Comparison of ENCODE assay signal across 10 cellular contexts in the genomic region with DNA sequence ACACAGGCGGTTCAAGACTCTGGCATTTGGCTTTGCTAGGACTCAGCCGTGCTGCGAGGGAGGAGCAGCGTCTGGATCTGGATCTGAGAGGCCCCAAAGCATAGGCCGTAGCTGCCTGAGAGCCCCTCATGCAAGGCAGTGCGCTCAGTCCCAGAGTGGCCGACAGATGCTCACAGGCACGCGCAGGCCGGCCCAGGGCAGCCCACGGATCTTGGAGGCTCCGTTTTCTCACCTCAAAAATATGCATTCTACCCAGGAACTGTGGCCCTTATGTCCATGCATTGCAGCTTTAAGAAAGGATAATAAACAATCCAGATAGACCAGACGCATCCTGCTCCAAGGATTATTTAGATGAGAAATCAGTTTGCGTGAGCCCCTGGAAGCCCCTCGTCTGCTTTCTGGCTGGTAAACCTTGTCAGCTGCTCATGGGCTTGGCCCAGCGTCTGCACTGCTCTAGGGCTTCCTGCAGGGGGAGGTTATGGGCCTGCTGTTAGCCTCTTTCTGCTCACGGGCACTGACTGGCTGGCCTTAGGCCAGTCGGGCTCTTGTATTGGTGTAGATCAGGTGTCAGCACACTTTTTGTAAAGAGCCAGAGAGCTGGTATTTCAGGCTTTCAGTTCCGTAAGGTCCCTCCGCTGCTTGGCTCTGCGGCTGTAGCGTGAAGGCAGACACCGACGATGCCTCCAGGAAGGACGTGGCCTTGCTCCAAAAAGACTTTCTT. TPM values are rescaled to one million over a fixed set of nuclear protein-coding genes. Genes with fewer than 3 reads are reported as not detected.
DNase-seq lines count a peak whose midpoint lies in the region; ATAC-seq and TF ChIP-seq lines count a peak whose summit lies in the region.
"Had no signal": no experiment of that assay in that cellular context is flagged by ENCODE, and none has a peak within 500 bp of the region (broad histone marks: within the 10 kb centered on the region; RNA-seq: fewer than 3 reads in every experiment).

No MANE protein-coding gene starts in this region.

- TF ChIP-seq CTCF in lower lobe of right lung (IDR thresholded peaks at IDR 0.05), result peak; percentile 48

- no peaks in the 10 kb centered on the region for H3K36me3 ChIP-seq in lower lobe of right lung

- no peak overlapping the region for H3K27ac ChIP-seq in lower lobe of right lung

- H3K4me3 ChIP-seq in lower lobe of right lung, result no peak overlapping the region

- H3K27me3 ChIP-seq in lower lobe of right lung (ENCODE audit: low read depth), result no peaks in the 10 kb centered on the region

- intact Hi-C loops in lower lobe of right lung (cut with DNase I), result no loop called here

- peak; percentile 96 for ATAC-seq in lower lobe of right lung
- no peak for ATAC-seq in GM18867 (IDR thresholded peaks at IDR 0.05; ENCODE audit: unreplicated experiment)
- ATAC-seq in HG02840 (IDR thresholded peaks at IDR 0.05; ENCODE audit: low FRiP score, unreplicated experiment), result no peak

- peak; percentile 88 for DNase-seq in DMS 273 (lab: John Stamatoyannopoulos, UW; ENCODE audit: unreplicated experiment)
- peak; percentile 45 for DNase-seq in NAMALWA (ENCODE audit: low spot score)
- peak; percentile 66 for DNase-seq in amniotic stem cell (lab: John Stamatoyannopoulos, UW)
- DNase-seq in lower lobe of right lung, result peak; percentile 89
- DNase-seq in activated T-cell treated with anti-CD3 and anti-CD28 coated beads for 4 hours, result no peak
- DNase-seq in T-helper 9 cell, result no peak
- DNase-seq: occipital lobe had no signal

- H3K9me3 ChIP-seq in lower lobe of right lung, result no peaks in the 10 kb centered on the region

- H3K4me1 ChIP-seq in lower lobe of right lung, result no peaks in the 10 kb centered on the region

RNA-seq across cellular contexts. Expression of a gene that starts 24.2 kb away (rescaled TPM):
- total RNA-seq in lower lobe of right lung, result 0.97 TPM
- total RNA-seq: NCI-H460, occipital lobe had no signal

Comparison
In these comparisons a context has a peak if more than half of its experiments do, and no peak if none do; other contexts are left out.
1. DNase-seq: peak in DMS 273 (single experiment), NAMALWA (single experiment), amniotic stem cell (single experiment) and lower lobe of right lung (single experiment); none in activated T-cell treated with anti-CD3 and anti-CD28 coated beads for 4 hours (single experiment) and T-helper 9 cell (single experiment).
2. ATAC-seq: peak in lower lobe of right lung (2 of 2); none in GM18867 (single experiment) and HG02840 (single experiment).